In genomic region chr7:23205861-23206510, GRCh38 we compare ENCODE assay signal across 10 cellular contexts. TPM values are rescaled to one million over a fixed set of nuclear protein-coding genes. Genes with fewer than 3 reads are reported as not detected.
DNase-seq lines count a peak whose midpoint lies in the region; ATAC-seq and TF ChIP-seq lines count a peak whose summit lies in the region.
"Had no signal": no experiment of that assay in that cellular context is flagged by ENCODE, and none has a peak within 500 bp of the region (broad histone marks: within the 10 kb centered on the region; RNA-seq: fewer than 3 reads in every experiment).

No MANE protein-coding gene starts in this region.

- peaks cover 12% of the 10 kb centered on the region for H3K36me3 Mint-ChIP-seq in GM23338 (ENCODE audit: low read depth)
- peaks cover 0 to 11% of the 10 kb centered on the region in 2 donors for H3K36me3 Mint-ChIP-seq in activated T-cell treated with anti-CD3 and anti-CD28 coated beads, Interleukin-2, amount 50 U/mL, for 72 hours (ENCODE audit: insufficient read depth in 2 of 2)
- peaks cover 4% of the 10 kb centered on the region for H3K36me3 Mint-ChIP-seq in glutamatergic neuron (ENCODE audit: unreplicated experiment)

- H3K4me1 ChIP-seq in GM23338 (ENCODE audit: insufficient read depth): peaks cover 10% of the 10 kb centered on the region

- H4K20me1 ChIP-seq in GM23338 (replicated peaks; ENCODE audit: insufficient read depth): no peaks in the 10 kb centered on the region

- H3K4me2 ChIP-seq in GM23338: peak overlapping the region; percentile 76

- H3K4me1 Mint-ChIP-seq in GM23338 (peaks cover 21% of the 10 kb centered on the region), glutamatergic neuron (ENCODE audit: low read depth, unreplicated experiment) (peaks cover 4% of the 10 kb centered on the region)
- peaks cover 5% of the 10 kb centered on the region for H3K4me1 Mint-ChIP-seq in activated T-cell treated with anti-CD3 and anti-CD28 coated beads, Interleukin-2, amount 50 U/mL, for 72 hours (ENCODE audit: low read depth)
- H3K4me1 Mint-ChIP-seq: neural crest cell had no signal

- in situ Hi-C loops in KBM-7 (cut with MboI; ENCODE audit: low pct_unique_long_range_greater_than_20kb, low sequenced_read_pairs): no loop called here

- H3F3A ChIP-seq in GM23338 (replicated peaks; ENCODE audit: low read depth): 0 out of 2 replicates have a peak, but pooled peaks cover 2% of the 10 kb centered on the region

- 0 out of 2 replicates have a peak overlapping the region, but pooled peaks have one; percentile 1 for H3K27ac ChIP-seq in GM23338 (ENCODE audit: low read depth)

- H3K36me3 ChIP-seq in GM23338 (ENCODE audit: insufficient read depth): peaks cover 2% of the 10 kb centered on the region; the same call in 1 of the 2 replicates

- H3K27me3 Mint-ChIP-seq in GM23338 (ENCODE audit: insufficient read depth, low read depth, poor library complexity) (peaks cover 11% of the 10 kb centered on the region), glutamatergic neuron (ENCODE audit: unreplicated experiment) (no peaks in the 10 kb centered on the region)
- H3K27me3 Mint-ChIP-seq in activated T-cell treated with anti-CD3 and anti-CD28 coated beads, Interleukin-2, amount 50 U/mL, for 72 hours (ENCODE audit: low read depth): peaks cover 39% of the 10 kb centered on the region

- H3K27ac Mint-ChIP-seq in GM23338 (no peak overlapping the region), glutamatergic neuron (ENCODE audit: unreplicated experiment) (no peak overlapping the region)
- H3K27ac Mint-ChIP-seq in activated T-cell treated with anti-CD3 and anti-CD28 coated beads, Interleukin-2, amount 50 U/mL, for 72 hours: no peak overlapping the region
- H3K27ac Mint-ChIP-seq: T-helper 1 cell treated with Interleukin-12 subunit alpha and Interleukin-12 subunit beta and Interleukin-4 antibody, amounts not matched to agents 30 μg/mL and 1 μg/mL, for 36 hours had no signal

- peak overlapping the region; percentile 82 for H2AFZ ChIP-seq in GM23338

- H3K4me3 Mint-ChIP-seq in GM23338: peak overlapping the region; percentile 80
- H3K4me3 Mint-ChIP-seq in activated T-cell treated with anti-CD3 and anti-CD28 coated beads, Interleukin-2, amount 50 U/mL, for 72 hours: peak overlapping the region in 1 of 2 donors; percentile 69
- peak overlapping the region; percentile 64 for H3K4me3 Mint-ChIP-seq in glutamatergic neuron (ENCODE audit: unreplicated experiment)
- H3K4me3 Mint-ChIP-seq: neural crest cell; T-helper 1 cell treated with Interleukin-12 subunit alpha and Interleukin-12 subunit beta and Interleukin-4 antibody, amounts not matched to agents 30 μg/mL and 1 μg/mL, for 36 hours had no signal

- peak overlapping the region; percentile 64 for H3K4me3 ChIP-seq in GM23338

- ATAC-seq in GM23338 (peak; percentile 93), GM21381 (IDR thresholded peaks at IDR 0.05; ENCODE audit: unreplicated experiment) (no peak)
- ATAC-seq in activated T-cell treated with anti-CD3 and anti-CD28 coated beads, Interleukin-2, amount 50 U/mL, for 72 hours (replicated peaks in 1 of 2): peak; percentile 47 to 76

- no peaks in the 10 kb centered on the region for H3K79me2 ChIP-seq in GM23338 (replicated peaks; ENCODE audit: insufficient read depth)

- DNase-seq in GM23338 (ENCODE audit: low spot score) (peak; percentile 68), glutamatergic neuron (peak; percentile 49), retina (peak; percentile 89), KBM-7 (no peak), HuH-7 (ENCODE audit: low spot score) (no peak)
- peak in 1 of 2 donors; percentile 18 for DNase-seq in activated T-cell treated with anti-CD3 and anti-CD28 coated beads, Interleukin-2, amount 50 U/mL, for 72 hours
- no peak for DNase-seq in stimulated activated CD4-positive, alpha-beta T cell treated with anti-CD3 and anti-CD28 coated beads, Interleukin-4, amount 100 ng/mL, for 1 hour

- H3K9me3 Mint-ChIP-seq in GM23338 (no peaks in the 10 kb centered on the region), glutamatergic neuron (ENCODE audit: unreplicated experiment) (no peaks in the 10 kb centered on the region)
- H3K9me3 Mint-ChIP-seq in activated T-cell treated with anti-CD3 and anti-CD28 coated beads, Interleukin-2, amount 50 U/mL, for 72 hours: peaks cover 0 to 3% of the 10 kb centered on the region in 2 donors
- H3K9me3 Mint-ChIP-seq: neural crest cell; T-helper 1 cell treated with Interleukin-12 subunit alpha and Interleukin-12 subunit beta and Interleukin-4 antibody, amounts not matched to agents 30 μg/mL and 1 μg/mL, for 36 hours had no signal

- H3K27me3 ChIP-seq in GM23338 (ENCODE audit: insufficient read depth): peaks cover 5% of the 10 kb centered on the region; the same call in 1 of the 2 replicates

- TF ChIP-seq CTCF in GM23338 (conservative IDR thresholded peaks at IDR 0.05; ENCODE audit: low read depth in 2 of 2): no peak
- no peak for TF ChIP-seq CTCF in glutamatergic neuron (IDR thresholded peaks at IDR 0.05; ENCODE audit: partially characterized antibody, unreplicated experiment)

- no peaks in the 10 kb centered on the region for H3K9me2 ChIP-seq in GM23338 (ENCODE audit: insufficient read depth)

TF ChIP-seq in GM23338, 12 proteins besides CTCF, POLR2A, EP300 and RAD21:
- TF ChIP-seq ZNF114 (CRISPR knock-in tag; IDR thresholded peaks at IDR 0.05) (no peak), ETS1 (IDR thresholded peaks at IDR 0.05) (no peak), POLR2AphosphoS5 (IDR thresholded peaks at IDR 0.05; ENCODE audit: low read depth) (peak; percentile 61), EZH2phosphoT487 (IDR thresholded peaks at IDR 0.05; ENCODE audit: unreplicated experiment) (no peak)
TF ChIP-seq in GM23338: peak in this region for 1.

RNA-seq across cellular contexts. Expression of gene NUP42, which starts 24.1 kb away (rescaled TPM):
- total RNA-seq in GM23338 (2014; rRNA removed; shearing (Covaris generic)): 42.7 and 44.7 TPM in 2 replicates
- polyA plus RNA-seq in GM23338 (2016; fragmentation: Nextera tagmentation; extraction: Ambion mirVana): 35.0 and 39.1 TPM in 2 replicates
- total RNA-seq in activated T-cell treated with anti-CD3 and anti-CD28 coated beads, Interleukin-2, amount 50 U/mL, for 72 hours: 10 to 100 TPM; 38.4 to 41.5 TPM
- total RNA-seq in glutamatergic neuron (ENCODE audit: unreplicated experiment): 47.7 TPM

RNA-seq across cellular contexts. Expression of gene GPNMB, which starts 40.6 kb away (rescaled TPM):
- total RNA-seq in GM23338 (2014; rRNA removed; shearing (Covaris generic)): 0.76 and 1.4 TPM in 2 replicates
- polyA plus RNA-seq in GM23338 (2016; fragmentation: Nextera tagmentation; extraction: Ambion mirVana): 1.0 and 1.2 TPM in 2 replicates
- total RNA-seq in activated T-cell treated with anti-CD3 and anti-CD28 coated beads, Interleukin-2, amount 50 U/mL, for 72 hours: 1 to 10 TPM in 1 of 2 donors, under 1 TPM in 1; 0.88 to 1.1 TPM
- total RNA-seq in glutamatergic neuron (ENCODE audit: unreplicated experiment): not detected
- total RNA-seq: neural crest cell had no signal

Comparison
In these comparisons a context has a peak if more than half of its experiments do, and no peak if none do; other contexts are left out.
1. DNase-seq: peak in GM23338 (single experiment), glutamatergic neuron (single experiment) and retina (single experiment); none in stimulated activated CD4-positive, alpha-beta T cell treated with anti-CD3 and anti-CD28 coated beads, Interleukin-4, amount 100 ng/mL, for 1 hour (single experiment), KBM-7 (single experiment) and HuH-7 (single experiment).